Comparison of ENCODE assay signal across 20 cellular contexts in the genomic region with DNA sequence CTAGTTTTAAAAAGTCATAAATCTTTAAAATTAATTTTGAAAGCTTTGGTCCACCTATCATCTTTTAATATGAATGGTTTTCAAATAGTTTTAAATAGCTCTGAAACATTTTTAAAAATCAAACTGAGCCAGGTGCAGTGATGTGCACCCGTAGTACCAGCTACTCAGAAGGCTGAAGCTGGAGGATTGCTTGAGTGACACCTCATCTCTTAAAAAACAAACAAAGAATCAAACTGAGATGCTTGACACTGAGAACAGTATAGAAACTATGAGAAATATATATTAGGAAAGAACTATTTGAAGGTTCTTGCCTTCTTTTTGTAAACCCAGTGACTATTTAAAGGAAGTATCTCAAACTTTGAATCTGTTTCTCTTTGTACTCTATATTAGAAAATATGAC.
DNase-seq lines count a peak whose midpoint lies in the region; ATAC-seq, FAIRE-seq and TF ChIP-seq lines count a peak whose summit lies in the region.
"Had no signal": no experiment of that assay in that cellular context is flagged by ENCODE, and none has a peak within 500 bp of the region (broad histone marks: within the 10 kb centered on the region; RNA-seq: fewer than 3 reads in every experiment).

No MANE protein-coding gene starts in this region.

- H3K36me3 ChIP-seq in GM12878 (ENCODE audit: control insufficient read depth in 2 of 2, insufficient read depth in 2 of 2, low read length in 1 of 2) = peaks cover 0 to 12% of the 10 kb centered on the region in 2 experiments

- TF ChIP-seq CTCF in GM12878 (IDR thresholded peaks at IDR 0.05 in 2 of 3, conservative IDR thresholded peaks at IDR 0.05 in 1 of 3; ENCODE audit: control insufficient read depth in 2 of 3, extremely low read depth in 1 of 3, insufficient read depth in 1 of 3, low read depth in 3 of 3, low read length in 3 of 3) = no peak

- H3K4me3 Mint-ChIP-seq in T-helper 2 cell treated with Interferon-gamma antibody and Interleukin-4, amounts not matched to agents 5 μg/mL and 100 μg/mL, for 36 hours = no peak overlapping the region

- in situ Hi-C loops in GM12878 (cut with MboI) = loop anchor here (25.0 kb wide), 2 partner anchors 1505 to 1730 kb away; no protein-coding TSS in a partner anchor

- no peak for FAIRE-seq in GM12878 (lab: Jason Lieb, UNC)

- no peak overlapping the region for H3K9ac ChIP-seq in GM12878 (ENCODE audit: control insufficient read depth, insufficient read depth, low read length)
- H3K9ac ChIP-seq: GM23248 had no signal

- no peaks in the 10 kb centered on the region for H4K20me1 ChIP-seq in GM12878 (ENCODE audit: control insufficient read depth, insufficient read depth)

- RAD21 ChIA-PET in GM12878 (lab: Charles Lee; ENCODE audit: unreplicated experiment) = no interaction called here

- BruUV-seq in GM12878 (replicated peaks; lab: Mats Ljungman, UMichigan) = no TSS peak

- ATAC-seq in GM18517 (IDR thresholded peaks at IDR 0.05; ENCODE audit: unreplicated experiment) (peak; percentile 49), GM19455 (IDR thresholded peaks at IDR 0.05; ENCODE audit: unreplicated experiment) (peak; percentile 42), HG02885 (IDR thresholded peaks at IDR 0.05; ENCODE audit: poor library complexity, unreplicated experiment) (peak; percentile 31), GM12878 (peak; percentile 42), GM19395 (IDR thresholded peaks at IDR 0.05; ENCODE audit: unreplicated experiment) (no peak), GM18873 (IDR thresholded peaks at IDR 0.05; ENCODE audit: low FRiP score, unreplicated experiment) (no peak)

- H3K36me3 Mint-ChIP-seq in T-helper 2 cell treated with Interferon-gamma antibody and Interleukin-4, amounts not matched to agents 5 μg/mL and 100 μg/mL, for 36 hours (ENCODE audit: low read depth) = peaks cover 54% of the 10 kb centered on the region

- H3K4me3 ChIP-seq in GM12878 = no peak overlapping the region
- H3K4me3 ChIP-seq: GM23248, PC-9, SJSA1 had no signal

- H3K4me2 ChIP-seq in GM12878 (ENCODE audit: control insufficient read depth, insufficient read depth) = no peak overlapping the region
- H3K4me2 ChIP-seq: PC-9 had no signal

- TF ChIP-seq POLR2A in GM12878 (IDR thresholded peaks at IDR 0.05; ENCODE audit: low read depth, low read length) = no peak

- CTCF ChIA-PET in GM12878 (lab: Yijun Ruan, JAX) = interaction anchor here (1.0 to 1.6 kb wide), 2 partner anchors 63 to 89 kb away, joined by 3 read pairs; no protein-coding TSS in a partner anchor

- DNase-seq in GM12878 (ENCODE audit: low read depth, low spot score) = no peak
- DNase-seq in T-helper 2 cell treated with Interferon-gamma antibody and Interleukin-4, amounts not matched to agents 5 μg/mL and 100 μg/mL, for 36 hours (ENCODE audit: low spot score) = no peak
- DNase-seq: DMS153, DND-41, GM23248, H7, IMR-90, KG1, MM.1S, NCI-H2029 treated with DMSO at 0.1 percent for 48 hours, NCI-H446 treated with DMSO at 0.1 percent for 48 hours, NCI-H526, PC-9, Right ventricle myocardium superior had no signal

- POLR2A ChIA-PET in GM12878 (lab: Charles Lee) = no interaction called here

- intact Hi-C loops in GM12878 (cut with micrococcal nuclease; ENCODE audit: unreplicated experiment) = no loop called here

- no peak overlapping the region for H2AFZ ChIP-seq in GM12878 (ENCODE audit: control insufficient read depth, low read depth, low read length)
- H2AFZ ChIP-seq: GM23248, PC-9 had no signal

- peaks cover 3% of the 10 kb centered on the region; the same call in 1 of the 2 replicates for H3K4me1 ChIP-seq in GM12878 (ENCODE audit: control insufficient read depth, insufficient read depth, low read length)
- H3K4me1 ChIP-seq: SJSA1 had no signal

- no peak for TF ChIP-seq RAD21 in GM12878 (IDR thresholded peaks at IDR 0.05; ENCODE audit: insufficient read depth, low read depth, low read length)

- H3K9me3 Mint-ChIP-seq in T-helper 2 cell treated with Interferon-gamma antibody and Interleukin-4, amounts not matched to agents 5 μg/mL and 100 μg/mL, for 36 hours = no peaks in the 10 kb centered on the region

- no peaks in the 10 kb centered on the region for H3K27me3 Mint-ChIP-seq in T-helper 2 cell treated with Interferon-gamma antibody and Interleukin-4, amounts not matched to agents 5 μg/mL and 100 μg/mL, for 36 hours (ENCODE audit: low read depth)

- H3K27me3 ChIP-seq in GM12878 (replicated peaks in 1 of 2; ENCODE audit: control insufficient read depth in 2 of 2, insufficient read depth in 2 of 2, low read length in 1 of 2) = no peaks in the 10 kb centered on the region
- H3K27me3 ChIP-seq: SJSA1 had no signal

- 0% methylated on average over 1 of the region's 1 CpG for WGBS in GM12878 (ENCODE audit: insufficient coverage, insufficient replicate concordance, low lambda C conversion rate, missing lambda C conversion rate)

- peaks cover 15% of the 10 kb centered on the region for H3K4me1 Mint-ChIP-seq in T-helper 2 cell treated with Interferon-gamma antibody and Interleukin-4, amounts not matched to agents 5 μg/mL and 100 μg/mL, for 36 hours (ENCODE audit: low read depth)

- SMC1A ChIA-PET in GM12878 (lab: Charles Lee; ENCODE audit: uncharacterized antibody, unreplicated experiment) = interaction anchor here (0.7 to 2.1 kb wide), 4 partner anchors 10 to 69 kb away, joined by 3 to 14 read pairs (median 3); no protein-coding TSS in a partner anchor

- no peak overlapping the region for H3K27ac ChIP-seq in GM12878 (ENCODE audit: control insufficient read depth, insufficient read depth)
- H3K27ac ChIP-seq: GM23248, PC-9, SJSA1 had no signal

- H3K9me3 ChIP-seq in GM12878 (replicated peaks; ENCODE audit: control insufficient read depth, insufficient read depth, low read length) = no peaks in the 10 kb centered on the region; the same call in 2 of the 3 replicates
- H3K9me3 ChIP-seq: SJSA1 had no signal

- H3K79me2 ChIP-seq in GM12878 (ENCODE audit: control insufficient read depth, insufficient read depth, low read length) = peaks cover 3% of the 10 kb centered on the region; the same call in 1 of the 2 replicates

- no peak overlapping the region for H3K27ac Mint-ChIP-seq in T-helper 2 cell treated with Interferon-gamma antibody and Interleukin-4, amounts not matched to agents 5 μg/mL and 100 μg/mL, for 36 hours

- no peak for TF ChIP-seq EP300 in GM12878 (IDR thresholded peaks at IDR 0.05; ENCODE audit: borderline replicate concordance in 1 of 2, control insufficient read depth in 1 of 2, low read depth in 2 of 2, low read length in 2 of 2)

TF ChIP-seq in GM12878, 131 proteins besides CTCF, POLR2A, EP300 and RAD21 (continues in another document):
- no peak for TF ChIP-seq SIX5 (IDR thresholded peaks at IDR 0.05; ENCODE audit: low read depth, low read length, severe bottlenecking)
- TF ChIP-seq CHD2 (IDR thresholded peaks at IDR 0.05; ENCODE audit: borderline replicate concordance, low read depth, low read length) = no peak
- TF ChIP-seq, protein P1, sequence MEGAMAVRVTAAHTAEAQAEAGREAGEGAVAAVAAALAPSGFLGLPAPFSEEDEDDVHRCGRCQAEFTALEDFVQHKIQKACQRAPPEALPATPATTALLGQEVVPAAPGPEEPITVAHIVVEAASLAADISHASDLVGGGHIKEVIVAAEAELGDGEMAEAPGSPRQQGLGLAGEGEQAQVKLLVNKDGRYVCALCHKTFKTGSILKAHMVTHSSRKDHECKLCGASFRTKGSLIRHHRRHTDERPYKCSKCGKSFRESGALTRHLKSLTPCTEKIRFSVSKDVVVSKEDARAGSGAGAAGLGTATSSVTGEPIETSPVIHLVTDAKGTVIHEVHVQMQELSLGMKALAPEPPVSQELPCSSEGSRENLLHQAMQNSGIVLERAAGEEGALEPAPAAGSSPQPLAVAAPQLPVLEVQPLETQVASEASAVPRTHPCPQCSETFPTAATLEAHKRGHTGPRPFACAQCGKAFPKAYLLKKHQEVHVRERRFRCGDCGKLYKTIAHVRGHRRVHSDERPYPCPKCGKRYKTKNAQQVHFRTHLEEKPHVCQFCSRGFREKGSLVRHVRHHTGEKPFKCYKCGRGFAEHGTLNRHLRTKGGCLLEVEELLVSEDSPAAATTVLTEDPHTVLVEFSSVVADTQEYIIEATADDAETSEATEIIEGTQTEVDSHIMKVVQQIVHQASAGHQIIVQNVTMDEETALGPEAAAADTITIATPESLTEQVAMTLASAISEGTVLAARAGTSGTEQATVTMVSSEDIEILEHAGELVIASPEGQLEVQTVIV (IDR thresholded peaks at IDR 0.05; ENCODE audit: borderline replicate concordance, partially characterized antibody) = no peak
- TF ChIP-seq, protein P2, sequence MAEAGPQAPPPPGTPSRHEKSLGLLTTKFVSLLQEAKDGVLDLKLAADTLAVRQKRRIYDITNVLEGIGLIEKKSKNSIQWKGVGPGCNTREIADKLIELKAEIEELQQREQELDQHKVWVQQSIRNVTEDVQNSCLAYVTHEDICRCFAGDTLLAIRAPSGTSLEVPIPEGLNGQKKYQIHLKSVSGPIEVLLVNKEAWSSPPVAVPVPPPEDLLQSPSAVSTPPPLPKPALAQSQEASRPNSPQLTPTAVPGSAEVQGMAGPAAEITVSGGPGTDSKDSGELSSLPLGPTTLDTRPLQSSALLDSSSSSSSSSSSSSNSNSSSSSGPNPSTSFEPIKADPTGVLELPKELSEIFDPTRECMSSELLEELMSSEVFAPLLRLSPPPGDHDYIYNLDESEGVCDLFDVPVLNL (IDR thresholded peaks at IDR 0.05; ENCODE audit: low read depth, low read length) = no peak
- TF ChIP-seq, protein P3, sequence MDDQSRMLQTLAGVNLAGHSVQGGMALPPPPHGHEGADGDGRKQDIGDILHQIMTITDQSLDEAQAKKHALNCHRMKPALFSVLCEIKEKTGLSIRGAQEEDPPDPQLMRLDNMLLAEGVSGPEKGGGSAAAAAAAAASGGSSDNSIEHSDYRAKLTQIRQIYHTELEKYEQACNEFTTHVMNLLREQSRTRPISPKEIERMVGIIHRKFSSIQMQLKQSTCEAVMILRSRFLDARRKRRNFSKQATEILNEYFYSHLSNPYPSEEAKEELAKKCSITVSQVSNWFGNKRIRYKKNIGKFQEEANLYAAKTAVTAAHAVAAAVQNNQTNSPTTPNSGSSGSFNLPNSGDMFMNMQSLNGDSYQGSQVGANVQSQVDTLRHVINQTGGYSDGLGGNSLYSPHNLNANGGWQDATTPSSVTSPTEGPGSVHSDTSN (IDR thresholded peaks at IDR 0.05; ENCODE audit: insufficient replicate concordance, low read depth, low read length) = peak; percentile 31
- no peak for TF ChIP-seq CHD1 (IDR thresholded peaks at IDR 0.05; ENCODE audit: low read depth, low read length)
- TF ChIP-seq NR2C2 (IDR thresholded peaks at IDR 0.05; ENCODE audit: borderline replicate concordance, control insufficient read depth, insufficient read length, low read depth) = no peak
- no peak for TF ChIP-seq CHD4 (IDR thresholded peaks at IDR 0.05)
- no peak for TF ChIP-seq IKZF2 (IDR thresholded peaks at IDR 0.05)
- TF ChIP-seq, protein P4, sequence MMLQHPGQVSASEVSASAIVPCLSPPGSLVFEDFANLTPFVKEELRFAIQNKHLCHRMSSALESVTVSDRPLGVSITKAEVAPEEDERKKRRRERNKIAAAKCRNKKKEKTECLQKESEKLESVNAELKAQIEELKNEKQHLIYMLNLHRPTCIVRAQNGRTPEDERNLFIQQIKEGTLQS (IDR thresholded peaks at IDR 0.05; ENCODE audit: borderline replicate concordance, extremely low read depth, low read depth, low read length) = no peak
- no peak for TF ChIP-seq SP1 (IDR thresholded peaks at IDR 0.05; ENCODE audit: low read depth, low read length)

Comparison
In these comparisons a context has a peak if more than half of its experiments do, and no peak if none do; other contexts are left out.
1. ATAC-seq: peak in GM18517 (single experiment), GM19455 (single experiment), HG02885 (single experiment) and GM12878 (single experiment); none in GM19395 (single experiment) and GM18873 (single experiment).